18 cellular contexts compared by ENCODE assay signal in the genomic region with DNA sequence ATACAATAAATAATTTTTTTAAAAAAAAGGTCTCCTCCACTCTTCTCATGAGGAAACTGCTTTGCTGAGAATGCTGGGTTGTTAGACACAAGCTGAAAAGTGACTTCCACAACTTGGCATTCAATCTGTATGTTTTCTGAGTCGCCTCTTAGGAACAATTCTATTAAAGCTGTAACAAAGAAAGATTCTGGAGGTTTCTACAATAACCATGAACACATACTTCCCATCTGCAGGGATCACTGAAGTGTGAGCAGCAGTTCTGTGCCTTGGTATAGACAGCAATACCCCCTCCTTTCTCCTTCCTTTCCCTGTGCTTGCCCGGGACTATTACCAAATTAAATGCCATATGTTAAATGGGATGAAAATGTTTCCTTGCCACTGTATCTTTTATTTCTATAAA. TPM values are rescaled to one million over a fixed set of nuclear protein-coding genes. Genes with fewer than 3 reads are reported as not detected.
"Had no signal": no experiment of that assay in that cellular context is flagged by ENCODE, and none has a peak within 500 bp of the region (broad histone marks: within the 10 kb centered on the region; RNA-seq: fewer than 3 reads in every experiment).

No MANE protein-coding gene starts in this region.

- H3K4me3 ChIP-seq: breast epithelium, left lung, tibial artery, uterus had no signal

- H3K36me3 ChIP-seq: breast epithelium, left lung, tibial artery, uterus had no signal

- H3K9me3 ChIP-seq: breast epithelium, left lung, tibial artery, uterus had no signal

- DNase-seq: activated CD4-positive, alpha-beta T cell treated with anti-CD3 and anti-CD28 coated beads for 4 hours; activated CD8-positive, alpha-beta memory T cell treated with anti-CD3 and anti-CD28 coated beads, Interleukin-2, amount 50 U/mL, for 4 hours; activated CD8-positive, alpha-beta T cell treated with anti-CD3 and anti-CD28 coated beads for 36 hours; activated gamma-delta T cell; activated T-cell treated with anti-CD3 and anti-CD28 coated beads, Interleukin-2, amount 50 U/mL, for 48 hours; left lung; mammary epithelial cell; natural killer cell; stimulated activated CD4-positive, alpha-beta T cell treated with anti-CD3 and anti-CD28 coated beads, Interleukin-2, amount 100 ng/mL, for 24 hours; T-helper 1 cell; T1000; tibial artery; uterus had no signal

- H3K4me1 ChIP-seq: breast epithelium, uterus had no signal

- H3K27me3 ChIP-seq: uterus had no signal

- ATAC-seq: activated CD8-positive, alpha-beta T cell treated with anti-CD3 and anti-CD28 coated beads for 36 hours; left lung; natural killer cell; SK-N-SH treated with all-trans-retinoic acid at 6 μM for 48 hours; stimulated activated effector memory CD8-positive, alpha-beta T cell treated with anti-CD3 and anti-CD28 coated beads, Interleukin-12 subunit alpha, Interleukin-12 subunit beta, amount 100 ng/mL, for 72 hours; WTC11 had no signal

RNA-seq across cellular contexts. Expression of a gene that starts 1.5 kb away (rescaled TPM):
- total RNA-seq: activated CD8-positive, alpha-beta T cell treated with anti-CD3 and anti-CD28 coated beads for 36 hours; mammary epithelial cell; natural killer cell; pulmonary artery endothelial cell had no signal
